24 cellular contexts compared by ENCODE assay signal in the genomic region with DNA sequence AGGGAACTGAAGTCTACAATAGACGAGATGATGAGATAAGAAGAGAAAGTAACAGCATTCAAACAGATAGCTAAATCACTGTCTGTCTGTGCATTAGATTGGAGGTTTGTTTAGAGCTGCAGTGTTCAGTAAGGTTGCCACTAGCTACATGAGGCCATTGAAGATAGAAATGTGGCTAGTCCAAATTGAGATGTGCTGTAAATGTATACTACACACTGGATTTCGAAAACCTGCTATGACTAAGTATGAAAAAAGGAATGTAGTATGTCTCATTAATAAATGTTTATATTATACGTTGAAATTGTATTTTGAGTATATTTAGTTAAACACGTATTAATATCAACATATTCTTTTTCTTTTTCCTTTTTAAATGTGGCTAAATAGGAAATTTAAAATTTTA.
A peak's percentile ranks its signal among the peaks of the same experiment; 100 is the strongest.
DNase-seq lines count a peak whose midpoint lies in the region; ATAC-seq and TF ChIP-seq lines count a peak whose summit lies in the region.
"Had no signal": no experiment of that assay in that cellular context is flagged by ENCODE, and none has a peak within 500 bp of the region (broad histone marks: within the 10 kb centered on the region; RNA-seq: fewer than 3 reads in every experiment).

No MANE protein-coding gene starts in this region.

- H3K36me3 ChIP-seq in aorta (ENCODE audit: control insufficient read depth in 1 of 2, insufficient read depth in 2 of 2, low read length in 1 of 2) (no peaks in the 10 kb centered on the region), upper lobe of left lung (no peaks in the 10 kb centered on the region)
- H3K36me3 ChIP-seq: SJCRH30 had no signal

- 70 to 72% methylated on average over 4 of the region's 4 CpGs for WGBS in aorta, 2 donors
- WGBS in upper lobe of left lung, 2 donors: 68 to 69% methylated on average over 4 of the region's 4 CpGs

- no peaks in the 10 kb centered on the region for H3K9me3 ChIP-seq in aorta (ENCODE audit: control insufficient read depth, low read length)
- no peaks in the 10 kb centered on the region for H3K9me3 ChIP-seq in upper lobe of left lung
- H3K9me3 ChIP-seq: SJCRH30 had no signal

- intact Hi-C loops in aorta (cut with DNase I): no loop called here

- H3K27me3 ChIP-seq in aorta (ENCODE audit: control insufficient read depth in 1 of 2, insufficient read depth in 2 of 2, low read length in 1 of 2) (no peaks in the 10 kb centered on the region), upper lobe of left lung (no peaks in the 10 kb centered on the region)
- H3K27me3 ChIP-seq: SJCRH30 had no signal

- H3K4me3 ChIP-seq in fibroblast of mammary gland (ENCODE audit: control insufficient read depth, low read depth, low read length) (no peak overlapping the region), aorta (ENCODE audit: low read length in 2 of 2) (no peak overlapping the region), upper lobe of left lung (no peak overlapping the region)
- H3K4me3 ChIP-seq: SJCRH30 had no signal

- ATAC-seq in GM18868 (IDR thresholded peaks at IDR 0.05; ENCODE audit: unreplicated experiment) (peak; percentile 63), aorta (ENCODE audit: low FRiP score) (no peak), upper lobe of left lung (ENCODE audit: low FRiP score in 2 of 2) (no peak), GM18858 (IDR thresholded peaks at IDR 0.05; ENCODE audit: unreplicated experiment) (no peak)
- ATAC-seq: HCT116, PC-3, Right ventricle myocardium inferior had no signal

- TF ChIP-seq EP300 in upper lobe of left lung (IDR thresholded peaks at IDR 0.05): no peak

- H3K27ac ChIP-seq in aorta (ENCODE audit: low read depth in 1 of 2, low read length in 2 of 2): no peak overlapping the region
- H3K27ac ChIP-seq in upper lobe of left lung: no peak overlapping the region
- H3K27ac ChIP-seq: SJCRH30 had no signal

- no peak for TF ChIP-seq POLR2A in upper lobe of left lung (IDR thresholded peaks at IDR 0.05)

- peak; percentile 1 for DNase-seq in EL
- DNase-seq in amniotic epithelial cell (ENCODE audit: low read depth): peak; percentile 4
- DNase-seq in fibroblast of mammary gland (ENCODE audit: low read depth): peak; percentile 4
- no peak for DNase-seq in NCI-H345 (lab: John Stamatoyannopoulos, UW)
- DNase-seq in aorta: no peak
- no peak for DNase-seq in upper lobe of left lung
- DNase-seq: Calu3, DMS153, DND-41, GDM1, Karpas-422, MV-4-11, NCI-H1105 treated with DMSO at 0.1 percent for 48 hours, NCI-H146, NCI-H1930, NCI-H2107, NCI-H446, NCI-H774, PC-3, SJCRH30 had no signal

- H3K4me1 ChIP-seq in aorta (ENCODE audit: control insufficient read depth in 1 of 2, insufficient read depth in 2 of 2, low read length in 2 of 2) (no peaks in the 10 kb centered on the region), upper lobe of left lung (no peaks in the 10 kb centered on the region)
- H3K4me1 ChIP-seq: SJCRH30 had no signal

- no peak for TF ChIP-seq CTCF in fibroblast of mammary gland (conservative IDR thresholded peaks at IDR 0.05; ENCODE audit: control insufficient read depth, insufficient read depth, low read depth, low read length)
- TF ChIP-seq CTCF in upper lobe of left lung (IDR thresholded peaks at IDR 0.05): no peak

Comparison
In these comparisons a context has a peak if more than half of its experiments do, and no peak if none do; other contexts are left out.
1. DNase-seq: peak in EL (single experiment), amniotic epithelial cell (single experiment) and fibroblast of mammary gland (single experiment); none in NCI-H345 (single experiment), aorta (0 of 2) and upper lobe of left lung (0 of 2).